24 cellular contexts compared by ENCODE assay signal in genomic region chr11:1874406-1875092, GRCh38. TPM values are rescaled to one million over a fixed set of nuclear protein-coding genes. Genes with fewer than 3 reads are reported as not detected.
DNase-seq lines count a peak whose midpoint lies in the region; ATAC-seq, FAIRE-seq and TF ChIP-seq lines count a peak whose summit lies in the region.
"Had no signal": no experiment of that assay in that cellular context is flagged by ENCODE, and none has a peak within 500 bp of the region (broad histone marks: within the 10 kb centered on the region; RNA-seq: fewer than 3 reads in every experiment).

No MANE protein-coding gene starts in this region.

- H3K9me2 ChIP-seq in hepatocyte (replicated peaks; ENCODE audit: insufficient read depth) (no peaks in the 10 kb centered on the region), MM.1S (replicated peaks; ENCODE audit: insufficient read depth, low read length) (no peaks in the 10 kb centered on the region)

- H4K20me1 ChIP-seq in hepatocyte (ENCODE audit: insufficient read depth, poor library complexity, severe bottlenecking): no peaks in the 10 kb centered on the region
- H4K20me1 ChIP-seq in MM.1S (ENCODE audit: insufficient read depth, low read length): no peaks in the 10 kb centered on the region

- no peaks in the 10 kb centered on the region for H3K9me3 ChIP-seq in BE2C
- H3K9me3 ChIP-seq in hepatocyte (ENCODE audit: low read depth): no peaks in the 10 kb centered on the region
- H3K9me3 ChIP-seq in sigmoid colon: no peaks in the 10 kb centered on the region
- H3K9me3 ChIP-seq in MM.1S (replicated peaks; ENCODE audit: insufficient read depth, low read length): no peaks in the 10 kb centered on the region
- H3K9me3 ChIP-seq: prostate gland, upper lobe of left lung had no signal

- H3K4me3 ChIP-seq in BE2C (ENCODE audit: low read depth, low read length) (no peak overlapping the region), hepatocyte (no peak overlapping the region), sigmoid colon (no peak overlapping the region), MM.1S (ENCODE audit: low read length) (no peak overlapping the region)
- H3K4me3 ChIP-seq: coronary artery, prostate gland, upper lobe of left lung had no signal

- no peak for ATAC-seq in HG03565 (IDR thresholded peaks at IDR 0.05; ENCODE audit: unreplicated experiment)
- ATAC-seq: activated T-cell treated with anti-CD3 and anti-CD28 coated beads, Interleukin-2, amount 50 U/mL, for 72 hours had no signal

- no peak overlapping the region for H3K9ac ChIP-seq in MM.1S (ENCODE audit: low read length)

- H3K4me1 ChIP-seq in BE2C (peaks cover 6% of the 10 kb centered on the region), hepatocyte (ENCODE audit: insufficient read depth) (peaks cover 38% of the 10 kb centered on the region), sigmoid colon (peaks cover 0 to 43% (median 36%) of the 10 kb centered on the region in 4 donors), MM.1S (ENCODE audit: low read length) (no peaks in the 10 kb centered on the region)
- H3K4me1 ChIP-seq: prostate gland had no signal

- WGBS in hepatocyte (ENCODE audit: low lambda C conversion rate, missing lambda C conversion rate): 71% methylated on average over 13 of the region's 17 CpGs
- WGBS in sigmoid colon, 2 donors: 59 to 83% methylated on average over 17 of the region's 17 CpGs

- H3F3A ChIP-seq in MM.1S (ENCODE audit: insufficient read depth, low read length): no peaks in the 10 kb centered on the region

- H3K79me2 ChIP-seq in hepatocyte: no peaks in the 10 kb centered on the region
- H3K79me2 ChIP-seq in MM.1S (ENCODE audit: low read length): peaks cover 3% of the 10 kb centered on the region; the same call in 1 of the 2 replicates

- no peak for FAIRE-seq in GM12891 (lab: Jason Lieb, UNC)
- FAIRE-seq: astrocyte, G401.6, GM12892, HTR-8/SVneo had no signal

- no peaks in the 10 kb centered on the region for H3K36me3 ChIP-seq in BE2C
- H3K36me3 ChIP-seq in hepatocyte (replicated peaks; ENCODE audit: insufficient read depth, low read depth): no peaks in the 10 kb centered on the region
- H3K36me3 ChIP-seq in sigmoid colon: no peaks in the 10 kb centered on the region
- no peaks in the 10 kb centered on the region for H3K36me3 ChIP-seq in MM.1S (replicated peaks; ENCODE audit: insufficient read depth, low read length)
- H3K36me3 ChIP-seq: prostate gland, upper lobe of left lung had no signal

- TF ChIP-seq EP300 in sigmoid colon (IDR thresholded peaks at IDR 0.05): no peak

- H2AFZ ChIP-seq in hepatocyte (no peak overlapping the region), MM.1S (ENCODE audit: low read length) (no peak overlapping the region)

- no peaks in the 10 kb centered on the region for H3K27me3 ChIP-seq in BE2C
- no peaks in the 10 kb centered on the region for H3K27me3 ChIP-seq in hepatocyte
- H3K27me3 ChIP-seq in sigmoid colon: peaks cover 0 to 33% (median 25%) of the 10 kb centered on the region in 3 donors
- H3K27me3 ChIP-seq in MM.1S (replicated peaks; ENCODE audit: insufficient read depth, low read length): no peaks in the 10 kb centered on the region
- H3K27me3 ChIP-seq: upper lobe of left lung had no signal

- H3K4me2 ChIP-seq in hepatocyte (peak overlapping the region; percentile 73), MM.1S (ENCODE audit: low read depth, low read length) (no peak overlapping the region)

- TF ChIP-seq CTCF in BE2C (IDR thresholded peaks at IDR 0.05; ENCODE audit: low read depth, low read length) (no peak), hepatocyte (IDR thresholded peaks at IDR 0.05; ENCODE audit: poor library complexity) (no peak), sigmoid colon (IDR thresholded peaks at IDR 0.05) (no peak), MM.1S (IDR thresholded peaks at IDR 0.05; ENCODE audit: low read length) (no peak)

- H3K27ac ChIP-seq in hepatocyte: peak overlapping the region; percentile 99
- peak overlapping the region; percentile 28 to 78 (median 60) for H3K27ac ChIP-seq in sigmoid colon
- H3K27ac ChIP-seq in MM.1S (ENCODE audit: low read length): no peak overlapping the region
- H3K27ac ChIP-seq: epithelial cell of prostate, prostate gland, upper lobe of left lung had no signal

- intact Hi-C loops in sigmoid colon (cut with DNase I): no loop called here

- TF ChIP-seq POLR2A in sigmoid colon (IDR thresholded peaks at IDR 0.05): no peak
- TF ChIP-seq POLR2A in GM12891 (IDR thresholded peaks at IDR 0.05; ENCODE audit: low read depth, low read length): no peak

- DNase-seq in BE2C (peak; percentile 5), hepatocyte (ENCODE audit: low spot score) (no peak), sigmoid colon (peak; percentile 66), NCI-H2196 treated with DMSO at 0.1 percent for 48 hours (lab: John Stamatoyannopoulos, UW; ENCODE audit: unreplicated experiment) (no peak), MM.1S (no peak), GM12891 (ENCODE audit: insufficient read length, low spot score) (no peak)
- peak; percentile 0 for DNase-seq in activated T-helper 9 cell treated with anti-CD3 and anti-CD28 coated beads, Interleukin-2, amount 50 U/mL, for 16 hours (ENCODE audit: low read depth)
- DNase-seq: GOT3; head of caudate nucleus; NCI-H1694 treated with DMSO at 0.1 percent for 48 hours; NCI-H510A treated with DMSO at 0.1 percent for 48 hours; stimulated activated CD4-positive, alpha-beta T cell treated with anti-CD3 and anti-CD28 coated beads, Interleukin-2, amount 100 ng/mL, for 48 hours had no signal

TF ChIP-seq in GM12891, 5 proteins besides CTCF, POLR2A, EP300 and RAD21:
- TF ChIP-seq POU2F2 (IDR thresholded peaks at IDR 0.05; ENCODE audit: low read depth, low read length) (no peak), POLR2AphosphoS5 (IDR thresholded peaks at IDR 0.05; ENCODE audit: low read depth, low read length) (no peak), TAF1 (IDR thresholded peaks at IDR 0.05; ENCODE audit: low read depth, low read length) (no peak), PAX5 (IDR thresholded peaks at IDR 0.05; ENCODE audit: insufficient read depth, low read length, severe bottlenecking) (no peak), SPI1 (IDR thresholded peaks at IDR 0.05; ENCODE audit: low read depth, low read length) (no peak)
TF ChIP-seq in GM12891: peak in this region for 0.

RNA-seq across cellular contexts. Expression of gene PRR33, which starts 17.1 kb away (rescaled TPM):
- not detected for polyA plus RNA-seq in BE2C (2012; ENCODE audit: insufficient read depth, insufficient read length, low read depth)
- total RNA-seq in hepatocyte (not detected in 2 replicates), sigmoid colon (not detected)
- polyA plus RNA-seq in hepatocyte (0.29 and 0.47 TPM in 2 replicates), sigmoid colon (under 1 TPM in 1 of 3 donors, not detected in 2; 0.13 TPM)
- 5.7 TPM for polyA plus RNA-seq in GM12891 (2012; ENCODE audit: low read depth, missing spikeins)
- total RNA-seq: activated T-cell treated with anti-CD3 and anti-CD28 coated beads, Interleukin-2, amount 50 U/mL, for 72 hours; astrocyte; kidney epithelial cell; mucosa of gallbladder; upper lobe of left lung had no signal

RNA-seq across cellular contexts. Expression of gene LSP1, which starts 21.7 kb away (rescaled TPM):
- polyA plus RNA-seq in BE2C (2012; ENCODE audit: insufficient read depth, insufficient read length, low read depth): 1.6 TPM
- 27.1 and 29.9 TPM in 2 replicates for total RNA-seq in hepatocyte
- polyA plus RNA-seq in hepatocyte: 41.4 and 47.0 TPM in 2 replicates
- 10 to 100 TPM in 2 of 4 donors, 1 to 10 TPM in 2; 8.7 to 32.7 (median 12.4) TPM for total RNA-seq in sigmoid colon
- 10 to 100 TPM; 46.0 to 80.2 (median 55.9) TPM for polyA plus RNA-seq in sigmoid colon
- 602 TPM for polyA plus RNA-seq in GM12891 (2012; ENCODE audit: low read depth, missing spikeins)
- total RNA-seq: kidney epithelial cell had no signal

RNA-seq across cellular contexts. Expression of gene TNNI2, which starts 35.8 kb away (rescaled TPM):
- 0.66 TPM for polyA plus RNA-seq in BE2C (2012; ENCODE audit: insufficient read depth, insufficient read length, low read depth)
- total RNA-seq in hepatocyte (0.73 and 2.4 TPM in 2 replicates), sigmoid colon (not detected)
- polyA plus RNA-seq in hepatocyte (5.5 and 10.9 TPM in 2 replicates), sigmoid colon (1 to 10 TPM in 2 of 3 donors, not detected in 1; 1.7 to 2.4 TPM)
- polyA plus RNA-seq in GM12891 (2012; ENCODE audit: low read depth, missing spikeins): 0.46 TPM
- total RNA-seq: astrocyte, kidney epithelial cell had no signal

RNA-seq across cellular contexts. Expression of gene SYT8, which starts 39.8 kb away (rescaled TPM):
- not detected for polyA plus RNA-seq in BE2C (2012; ENCODE audit: insufficient read depth, insufficient read length, low read depth)
- total RNA-seq in hepatocyte: 2.6 and 6.3 TPM in 2 replicates
- polyA plus RNA-seq in hepatocyte: 29.2 and 42.1 TPM in 2 replicates
- not detected for total RNA-seq in sigmoid colon
- polyA plus RNA-seq in sigmoid colon: 1 to 10 TPM in 2 of 3 donors, not detected in 1; 1.8 to 5.4 TPM
- polyA plus RNA-seq in GM12891 (2012; ENCODE audit: low read depth, missing spikeins): 0.60 TPM
- total RNA-seq: activated T-cell treated with anti-CD3 and anti-CD28 coated beads, Interleukin-2, amount 50 U/mL, for 72 hours had no signal

RNA-seq across cellular contexts. Expression of gene TNNT3, which starts 45.0 kb away (rescaled TPM):
- not detected for polyA plus RNA-seq in BE2C (2012; ENCODE audit: insufficient read depth, insufficient read length, low read depth)
- total RNA-seq in hepatocyte (19.2 and 20.6 TPM in 2 replicates), sigmoid colon (10 to 100 TPM in 1 of 4 donors, 1 to 10 TPM in 2, not detected in 1; 4.3 to 17.2 (median 4.4) TPM)
- polyA plus RNA-seq in hepatocyte (29.9 and 41.4 TPM in 2 replicates), sigmoid colon (1 to 10 TPM; 1.2 to 8.4 (median 2.3) TPM)
- polyA plus RNA-seq in GM12891 (2012; ENCODE audit: low read depth, missing spikeins): 1.5 TPM
- total RNA-seq: astrocyte, kidney epithelial cell had no signal

Comparison
In these comparisons a context has a peak if more than half of its experiments do, and no peak if none do; other contexts are left out.
1. DNase-seq: peak in BE2C (single experiment), activated T-helper 9 cell treated with anti-CD3 and anti-CD28 coated beads, Interleukin-2, amount 50 U/mL, for 16 hours (single experiment) and sigmoid colon (single experiment); none in hepatocyte (single experiment), NCI-H2196 treated with DMSO at 0.1 percent for 48 hours (single experiment), MM.1S (single experiment) and GM12891 (single experiment).